13 cellular contexts compared by ENCODE assay signal in genomic region chr18:24022141-24022540, GRCh38. TPM values are rescaled to one million over a fixed set of nuclear protein-coding genes. Genes with fewer than 3 reads are reported as not detected.
DNase-seq lines count a peak whose midpoint lies in the region; ATAC-seq and TF ChIP-seq lines count a peak whose summit lies in the region.
"Had no signal": no experiment of that assay in that cellular context is flagged by ENCODE, and none has a peak within 500 bp of the region (broad histone marks: within the 10 kb centered on the region; RNA-seq: fewer than 3 reads in every experiment).

No MANE protein-coding gene starts in this region.

- no peak overlapping the region for H3K27ac ChIP-seq in SK-N-SH (ENCODE audit: low read depth in 2 of 2, low read length in 1 of 2)
- H3K27ac ChIP-seq: cardiac muscle cell, foreskin keratinocyte, ovary, transverse colon had no signal

- WGBS in SK-N-SH (ENCODE audit: low lambda C conversion rate): 86% methylated on average over 4 of the region's 4 CpGs

- no peak for TF ChIP-seq EP300 in SK-N-SH (IDR thresholded peaks at IDR 0.05; ENCODE audit: borderline replicate concordance in 1 of 2, low read depth in 1 of 2, low read length in 1 of 2)

- H3K9ac ChIP-seq in SK-N-SH: no peak overlapping the region

- peaks cover 10 to 13% of the 10 kb centered on the region in 2 experiments; a peak in 3 of 4 replicates for H3K4me1 ChIP-seq in SK-N-SH (ENCODE audit: control insufficient read depth in 1 of 2, insufficient read depth in 2 of 2, low read depth in 1 of 2, low read length in 1 of 2)

- H3K9me3 ChIP-seq in SK-N-SH: no peaks in the 10 kb centered on the region
- H3K9me3 ChIP-seq: ovary, transverse colon had no signal

- no peaks in the 10 kb centered on the region for H3K27me3 ChIP-seq in SK-N-SH (ENCODE audit: insufficient read depth)
- H3K27me3 ChIP-seq: cardiac muscle cell, foreskin keratinocyte, ovary, transverse colon had no signal

- no peak for DNase-seq in stimulated activated naive CD8-positive, alpha-beta T cell treated with anti-CD3 and anti-CD28 coated beads, Interleukin-15, Interleukin-2, amounts not matched to agents 100 U/mL and 50 U/mL, for 24 hours
- DNase-seq in SK-N-SH (no peak), fibroblast of peridontal ligament (ENCODE audit: extremely low read depth) (peak; percentile 55), amniotic stem cell (lab: John Stamatoyannopoulos, UW) (no peak), cortex of kidney (lab: John Stamatoyannopoulos, UW) (no peak), KG1 (lab: John Stamatoyannopoulos, UW) (no peak)
- DNase-seq: foreskin keratinocyte, transverse colon had no signal

- TF ChIP-seq CTCF in SK-N-SH (IDR thresholded peaks at IDR 0.05): no peak

- POLR2A ChIA-PET in SK-N-SH (lab: Yijun Ruan, JAX): no interaction called here

- H3F3A ChIP-seq in SK-N-SH (replicated peaks; ENCODE audit: insufficient read depth): peaks cover 6% of the 10 kb centered on the region

- H3K36me3 ChIP-seq in SK-N-SH (replicated peaks in 1 of 2; ENCODE audit: control insufficient read depth in 1 of 2, insufficient read depth in 2 of 2, low read length in 1 of 2): peaks cover 0 to 5% of the 10 kb centered on the region in 2 experiments
- H3K36me3 ChIP-seq: cardiac muscle cell, ovary, transverse colon had no signal

- no peak overlapping the region for H3K4me3 ChIP-seq in SK-N-SH (ENCODE audit: low read depth in 2 of 2, low read length in 1 of 2)
- H3K4me3 ChIP-seq: cardiac muscle cell, ovary, transverse colon had no signal

- CTCF ChIA-PET in SK-N-SH (lab: Yijun Ruan, JAX): interaction anchor here (2.1 kb wide), 1 partner anchor 9 kb away, joined by 5 read pairs; no protein-coding TSS in a partner anchor

- peaks cover 27% of the 10 kb centered on the region for H4K20me1 ChIP-seq in SK-N-SH (ENCODE audit: insufficient read depth)

- no peaks in the 10 kb centered on the region for H3K27me3 Mint-ChIP-seq in stimulated activated naive CD8-positive, alpha-beta T cell treated with anti-CD3 and anti-CD28 coated beads, Interleukin-15, Interleukin-2, amounts not matched to agents 100 ng/mL and 50 ng/mL, for 24 hours

- peak overlapping the region; percentile 36; the same call in 1 of the 2 replicates for H3K4me2 ChIP-seq in SK-N-SH

- no peak overlapping the region for H2AFZ ChIP-seq in SK-N-SH (ENCODE audit: low read depth)

- peak overlapping the region; percentile 95 for H3K27ac Mint-ChIP-seq in stimulated activated naive CD8-positive, alpha-beta T cell treated with anti-CD3 and anti-CD28 coated beads, Interleukin-15, Interleukin-2, amounts not matched to agents 100 ng/mL and 50 ng/mL, for 24 hours

- no peaks in the 10 kb centered on the region for H3K9me2 ChIP-seq in SK-N-SH

- H3K79me2 ChIP-seq in SK-N-SH (ENCODE audit: insufficient read depth): peaks cover 60% of the 10 kb centered on the region

- no peak for TF ChIP-seq RAD21 in SK-N-SH (IDR thresholded peaks at IDR 0.05; ENCODE audit: low read length)

- H3K36me3 Mint-ChIP-seq in stimulated activated naive CD8-positive, alpha-beta T cell treated with anti-CD3 and anti-CD28 coated beads, Interleukin-15, Interleukin-2, amounts not matched to agents 100 ng/mL and 50 ng/mL, for 24 hours (ENCODE audit: low read depth): peaks cover 44% of the 10 kb centered on the region

- ATAC-seq in stimulated activated naive CD8-positive, alpha-beta T cell treated with anti-CD3 and anti-CD28 coated beads, Interleukin-15, Interleukin-2, amounts not matched to agents 100 U/mL and 50 U/mL, for 24 hours: no peak
- ATAC-seq in GM18520 (IDR thresholded peaks at IDR 0.05; ENCODE audit: unreplicated experiment): no peak
- ATAC-seq: foreskin keratinocyte, left lobe of liver had no signal

- no peak overlapping the region for H3K4me3 Mint-ChIP-seq in stimulated activated naive CD8-positive, alpha-beta T cell treated with anti-CD3 and anti-CD28 coated beads, Interleukin-15, Interleukin-2, amounts not matched to agents 100 ng/mL and 50 ng/mL, for 24 hours

- peaks cover 98% of the 10 kb centered on the region for H3K4me1 Mint-ChIP-seq in stimulated activated naive CD8-positive, alpha-beta T cell treated with anti-CD3 and anti-CD28 coated beads, Interleukin-15, Interleukin-2, amounts not matched to agents 100 ng/mL and 50 ng/mL, for 24 hours (ENCODE audit: low read depth)

- no peaks in the 10 kb centered on the region for H3K9me3 Mint-ChIP-seq in stimulated activated naive CD8-positive, alpha-beta T cell treated with anti-CD3 and anti-CD28 coated beads, Interleukin-15, Interleukin-2, amounts not matched to agents 100 ng/mL and 50 ng/mL, for 24 hours

TF ChIP-seq in SK-N-SH, 30 proteins besides CTCF, POLR2A, EP300 and RAD21:
- TF ChIP-seq GATA2 (CRISPR knock-in tag; IDR thresholded peaks at IDR 0.05) (no peak), ZBTB33 (IDR thresholded peaks at IDR 0.05; ENCODE audit: borderline replicate concordance, low read depth) (no peak), SMC3 (IDR thresholded peaks at IDR 0.05; ENCODE audit: low read depth, low read length) (no peak), MEF2A (IDR thresholded peaks at IDR 0.05; ENCODE audit: borderline replicate concordance, low read depth) (no peak), IRF3 (IDR thresholded peaks at IDR 0.05; ENCODE audit: low read depth, low read length) (no peak), NFIC (IDR thresholded peaks at IDR 0.05; ENCODE audit: borderline replicate concordance) (peak; percentile 65; the same call in 1 of the 2 replicates), PBX3 (IDR thresholded peaks at IDR 0.05) (no peak)

RNA-seq across cellular contexts. Expression of gene TTC39C, which starts 7.6 kb away (rescaled TPM):
- polyA plus RNA-seq in SK-N-SH (2012; rRNA removed): 8.6 and 9.8 TPM in 2 replicates
- polyA plus RNA-seq in SK-N-SH (2012; cell fraction: cytosol; rRNA removed): 10.4 and 13.6 TPM in 2 replicates
- 14.1 and 16.2 TPM in 2 replicates for polyA plus RNA-seq in SK-N-SH (2012; cell fraction: nucleus; rRNA removed)
